14 cellular contexts compared by ENCODE assay signal in genomic region chr1:3504823-3505155, GRCh38. TPM values are rescaled to one million over a fixed set of nuclear protein-coding genes. Genes with fewer than 3 reads are reported as not detected.
DNase-seq lines count a peak whose midpoint lies in the region; ATAC-seq and TF ChIP-seq lines count a peak whose summit lies in the region.
"Had no signal": no experiment of that assay in that cellular context is flagged by ENCODE, and none has a peak within 500 bp of the region (broad histone marks: within the 10 kb centered on the region; RNA-seq: fewer than 3 reads in every experiment).

No MANE protein-coding gene starts in this region.

- intact Hi-C loops in tibial artery (cut with DNase I; ENCODE audit: low total_unique reads) = no loop called here

- H3K4me3 ChIP-seq in SJSA1 (no peak overlapping the region), tibial artery (no peak overlapping the region)

- no peak for TF ChIP-seq CTCF in tibial artery (IDR thresholded peaks at IDR 0.05)

- peak; percentile 31 for DNase-seq in HK-2 (ENCODE audit: unreplicated experiment)
- DNase-seq in SJSA1 (ENCODE audit: low read depth in 1 of 2, low spot score in 2 of 2) = no peak
- DNase-seq in lung microvascular endothelial cell (ENCODE audit: low read depth in 2 of 2) = peak; percentile 31 to 48
- DNase-seq in tibial artery = peak; percentile 66 to 81
- DNase-seq in stimulated activated CD4-positive, alpha-beta T cell treated with anti-CD3 and anti-CD28 coated beads, Interleukin-15, amount 100 ng/mL, for 24 hours = no peak
- no peak for DNase-seq in NCI-H69 (lab: John Stamatoyannopoulos, UW)
- DNase-seq: activated gamma-delta T cell; CD8-positive, alpha-beta memory T cell; GF-D8; KG1; NCI-H187 treated with DMSO at 0.1 percent for 48 hours; stimulated activated CD4-positive, alpha-beta T cell treated with anti-CD3 and anti-CD28 coated beads, Interleukin-4, amount 100 ng/mL, for 1 hour; WERI-Rb-1 had no signal

- peaks cover 28% of the 10 kb centered on the region for H3K4me1 ChIP-seq in SJSA1 (replicated peaks)
- H3K4me1 ChIP-seq in tibial artery = peaks cover 0 to 30% (median 20%) of the 10 kb centered on the region in 4 donors

- H3K36me3 ChIP-seq in SJSA1 (no peaks in the 10 kb centered on the region), tibial artery (peaks cover 6 to 91% (median 46%) of the 10 kb centered on the region in 3 donors)
- H3K36me3 ChIP-seq: WERI-Rb-1 had no signal

- H3K9me3 ChIP-seq in SJSA1 (replicated peaks) = no peaks in the 10 kb centered on the region
- H3K9me3 ChIP-seq in tibial artery = no peaks in the 10 kb centered on the region

- no peak for ATAC-seq in GM21367 (IDR thresholded peaks at IDR 0.05; ENCODE audit: unreplicated experiment)

- H3K27me3 ChIP-seq in SJSA1 (replicated peaks) (no peaks in the 10 kb centered on the region), tibial artery (no peaks in the 10 kb centered on the region)

- peak overlapping the region; percentile 80 for H3K27ac ChIP-seq in SJSA1
- peak overlapping the region; percentile 73 to 75 for H3K27ac ChIP-seq in tibial artery
- H3K27ac ChIP-seq: WERI-Rb-1 had no signal

RNA-seq across cellular contexts. Expression of gene ARHGEF16, which starts 50.3 kb away (rescaled TPM):
- total RNA-seq in SJSA1 (2014; rRNA removed; shearing (Covaris generic)) = 34.9 and 46.6 TPM in 2 replicates
- 0.20 and 0.44 TPM in 2 replicates for total RNA-seq in lung microvascular endothelial cell
- total RNA-seq: CD8-positive, alpha-beta memory T cell had no signal

Comparison
In these comparisons a context has a peak if more than half of its experiments do, and no peak if none do; other contexts are left out.
1. DNase-seq: peak in HK-2 (single experiment), lung microvascular endothelial cell (2 of 2) and tibial artery (2 of 2); none in SJSA1 (0 of 2), stimulated activated CD4-positive, alpha-beta T cell treated with anti-CD3 and anti-CD28 coated beads, Interleukin-15, amount 100 ng/mL, for 24 hours (single experiment) and NCI-H69 (single experiment).
2. RNA of gene ARHGEF16, which starts 50.3 kb away (total RNA-seq): 34.9 to 46.6 TPM in SJSA1; 0.20 to 0.44 TPM in lung microvascular endothelial cell; every median in the first group is over 10 times any median in the second.